In genomic region chr12:19155981-19156734, GRCh38 we compare ENCODE assay signal across 22 cellular contexts. TPM values are rescaled to one million over a fixed set of nuclear protein-coding genes. Genes with fewer than 3 reads are reported as not detected.
DNase-seq lines count a peak whose midpoint lies in the region; ATAC-seq and TF ChIP-seq lines count a peak whose summit lies in the region.
"Had no signal": no experiment of that assay in that cellular context is flagged by ENCODE, and none has a peak within 500 bp of the region (broad histone marks: within the 10 kb centered on the region; RNA-seq: fewer than 3 reads in every experiment).

No MANE protein-coding gene starts in this region.

- DNase-seq in dermis blood vessel endothelial cell, result peak; percentile 33
- no peak for DNase-seq in right atrium auricular region (ENCODE audit: low spot score)
- DNase-seq in neural progenitor cell (ENCODE audit: low spot score), result no peak
- no peak for DNase-seq in activated CD4-positive, alpha-beta T cell treated with anti-CD3 and anti-CD28 coated beads, Interleukin-2, amount 10 ng/mL, durations not matched to agents 7 days and 5 days
- no peak for DNase-seq in upper lobe of left lung
- DNase-seq: Calu3; CD8-positive, alpha-beta T cell; DMS53; EL; HFFc6; NCI-H1417 treated with DMSO at 0.1 percent for 48 hours; NCI-H187 treated with DMSO at 0.1 percent for 48 hours; NCI-H226; NCI-H524 treated with DMSO at 0.1 percent for 48 hours; PC-9; SJCRH30 had no signal

- H3K4me3 Mint-ChIP-seq in neural progenitor cell, result no peak overlapping the region
- no peak overlapping the region for H3K4me3 Mint-ChIP-seq in activated CD4-positive, alpha-beta T cell treated with anti-CD3 and anti-CD28 coated beads, Interleukin-2, amount 10 ng/mL, durations not matched to agents 7 days and 5 days
- H3K4me3 Mint-ChIP-seq: CD8-positive, alpha-beta T cell; HFFc6 had no signal

- H3K36me3 ChIP-seq in HEK293 (ENCODE audit: control insufficient read depth in 2 of 2, insufficient read depth in 1 of 2, low read length in 2 of 2), result peaks cover 0 to 4% of the 10 kb centered on the region in 2 experiments; a peak in 2 of 3 replicates
- H3K36me3 ChIP-seq in right atrium auricular region, result no peaks in the 10 kb centered on the region
- H3K36me3 ChIP-seq in neural progenitor cell, result peaks cover 9% of the 10 kb centered on the region
- H3K36me3 ChIP-seq in upper lobe of left lung, result no peaks in the 10 kb centered on the region
- H3K36me3 ChIP-seq: SJCRH30 had no signal

- no peak for TF ChIP-seq EP300 in upper lobe of left lung (IDR thresholded peaks at IDR 0.05)

- H3K36me3 Mint-ChIP-seq in neural progenitor cell, result peaks cover 39% of the 10 kb centered on the region
- no peaks in the 10 kb centered on the region for H3K36me3 Mint-ChIP-seq in activated CD4-positive, alpha-beta T cell treated with anti-CD3 and anti-CD28 coated beads, Interleukin-2, amount 10 ng/mL, durations not matched to agents 7 days and 5 days (ENCODE audit: low read depth)
- H3K36me3 Mint-ChIP-seq: CD8-positive, alpha-beta T cell had no signal

- no peak overlapping the region for H2AFZ ChIP-seq in neural progenitor cell (replicated peaks)
- H2AFZ ChIP-seq: PC-9 had no signal

- peaks cover 19% of the 10 kb centered on the region for H4K20me1 ChIP-seq in neural progenitor cell (ENCODE audit: low read depth)
- H4K20me1 ChIP-seq: BLaER1 treated with 17β-estradiol and CSF1 and Interleukin-3, amounts not matched to agents 10 nM and 100 nM had no signal

- H3K4me3 ChIP-seq in HEK293 (ENCODE audit: low read depth, low read length) (no peak overlapping the region), right atrium auricular region (no peak overlapping the region), neural progenitor cell (no peak overlapping the region), upper lobe of left lung (no peak overlapping the region)
- H3K4me3 ChIP-seq: BLaER1 treated with 17β-estradiol and CSF1 and Interleukin-3, amounts not matched to agents 10 nM and 100 nM; PC-9; SJCRH30 had no signal

- CTCF ChIA-PET in HEK293 (lab: Yijun Ruan, JAX), result interaction anchor here (0.6 kb wide), 1 partner anchor 742 kb away, joined by 3 read pairs; no protein-coding TSS in a partner anchor
- CTCF ChIA-PET in activated CD4-positive, alpha-beta T cell treated with anti-CD3 and anti-CD28 coated beads, Interleukin-2, amount 10 ng/mL, durations not matched to agents 7 days and 5 days (lab: Charles Lee), result no interaction called here

- 74 to 82% methylated on average over 5 of the region's 5 CpGs for WGBS in upper lobe of left lung, 2 donors

- peaks cover 6% of the 10 kb centered on the region for H3K9me3 Mint-ChIP-seq in neural progenitor cell
- no peaks in the 10 kb centered on the region for H3K9me3 Mint-ChIP-seq in activated CD4-positive, alpha-beta T cell treated with anti-CD3 and anti-CD28 coated beads, Interleukin-2, amount 10 ng/mL, durations not matched to agents 7 days and 5 days
- H3K9me3 Mint-ChIP-seq: CD8-positive, alpha-beta T cell had no signal

- POLR2A ChIA-PET in HEK293 (lab: Yijun Ruan, JAX), result interaction anchor here (0.7 kb wide), 1 partner anchor 33 kb away, joined by 3 read pairs; no protein-coding TSS in a partner anchor
- POLR2A ChIA-PET in activated CD4-positive, alpha-beta T cell treated with anti-CD3 and anti-CD28 coated beads, Interleukin-2, amount 10 ng/mL, durations not matched to agents 7 days and 5 days (lab: Charles Lee), result no interaction called here

- no peak overlapping the region for H3K9ac ChIP-seq in neural progenitor cell
- H3K9ac ChIP-seq: BLaER1 treated with 17β-estradiol and CSF1 and Interleukin-3, amounts not matched to agents 10 nM and 100 nM; KMS-11 had no signal

- ATAC-seq in HG03045 (IDR thresholded peaks at IDR 0.05; ENCODE audit: unreplicated experiment) (no peak), HG02840 (IDR thresholded peaks at IDR 0.05; ENCODE audit: low FRiP score, unreplicated experiment) (no peak), upper lobe of left lung (ENCODE audit: low FRiP score in 2 of 2) (no peak)
- ATAC-seq: CD8-positive, alpha-beta T cell had no signal

- H3K9me3 ChIP-seq in HEK293 (ENCODE audit: control insufficient read depth, insufficient read depth, low read depth, low read length) (no peaks in the 10 kb centered on the region), right atrium auricular region (no peaks in the 10 kb centered on the region), neural progenitor cell (ENCODE audit: low read depth) (no peaks in the 10 kb centered on the region), upper lobe of left lung (no peaks in the 10 kb centered on the region)
- H3K9me3 ChIP-seq: BLaER1 treated with 17β-estradiol and CSF1 and Interleukin-3, amounts not matched to agents 10 nM and 100 nM; SJCRH30 had no signal

- H3K4me1 ChIP-seq in HEK293 (ENCODE audit: control insufficient read depth, insufficient read depth, low read length), result peaks cover 19% of the 10 kb centered on the region; the same call in 1 of the 2 replicates
- H3K4me1 ChIP-seq in right atrium auricular region, result peaks cover 0 to 34% of the 10 kb centered on the region in 2 donors
- H3K4me1 ChIP-seq in neural progenitor cell, result peaks cover 14% of the 10 kb centered on the region
- peaks cover 0 to 5% (median 1%) of the 10 kb centered on the region in 4 donors for H3K4me1 ChIP-seq in upper lobe of left lung
- H3K4me1 ChIP-seq: BLaER1 treated with 17β-estradiol and CSF1 and Interleukin-3, amounts not matched to agents 10 nM and 100 nM had no signal

- H3F3A ChIP-seq in neural progenitor cell (ENCODE audit: low read depth), result no peaks in the 10 kb centered on the region

- no peak overlapping the region for H3K4me2 ChIP-seq in neural progenitor cell
- H3K4me2 ChIP-seq: BLaER1 treated with 17β-estradiol and CSF1 and Interleukin-3, amounts not matched to agents 10 nM and 100 nM; KMS-11; PC-9 had no signal

- peaks cover 2% of the 10 kb centered on the region for H3K27me3 Mint-ChIP-seq in neural progenitor cell (ENCODE audit: insufficient read depth, low read depth)
- no peaks in the 10 kb centered on the region for H3K27me3 Mint-ChIP-seq in activated CD4-positive, alpha-beta T cell treated with anti-CD3 and anti-CD28 coated beads, Interleukin-2, amount 10 ng/mL, durations not matched to agents 7 days and 5 days

- H3K79me2 ChIP-seq in neural progenitor cell (ENCODE audit: low read depth), result peaks cover 97% of the 10 kb centered on the region

- H3K27ac Mint-ChIP-seq in neural progenitor cell, result peak overlapping the region; percentile 48
- no peak overlapping the region for H3K27ac Mint-ChIP-seq in activated CD4-positive, alpha-beta T cell treated with anti-CD3 and anti-CD28 coated beads, Interleukin-2, amount 10 ng/mL, durations not matched to agents 7 days and 5 days
- H3K27ac Mint-ChIP-seq: CD8-positive, alpha-beta T cell; HFFc6 had no signal

- H3K27ac ChIP-seq in HEK293 (ENCODE audit: extremely low read depth, low read depth, low read length), result no peak overlapping the region
- H3K27ac ChIP-seq in right atrium auricular region, result peak overlapping the region; percentile 74 to 88
- no peak overlapping the region for H3K27ac ChIP-seq in neural progenitor cell
- no peak overlapping the region for H3K27ac ChIP-seq in upper lobe of left lung
- H3K27ac ChIP-seq: BLaER1 treated with 17β-estradiol and CSF1 and Interleukin-3, amounts not matched to agents 10 nM and 100 nM; KMS-11; PC-9; RWPE1; SJCRH30 had no signal

- no peaks in the 10 kb centered on the region for H3K27me3 ChIP-seq in right atrium auricular region
- H3K27me3 ChIP-seq in neural progenitor cell, result no peaks in the 10 kb centered on the region
- no peaks in the 10 kb centered on the region for H3K27me3 ChIP-seq in upper lobe of left lung
- H3K27me3 ChIP-seq: BLaER1 treated with 17β-estradiol and CSF1 and Interleukin-3, amounts not matched to agents 10 nM and 100 nM; SJCRH30 had no signal

- no peak for TF ChIP-seq POLR2A in upper lobe of left lung (IDR thresholded peaks at IDR 0.05)

- peaks cover 12% of the 10 kb centered on the region for H3K4me1 Mint-ChIP-seq in neural progenitor cell
- no peaks in the 10 kb centered on the region for H3K4me1 Mint-ChIP-seq in activated CD4-positive, alpha-beta T cell treated with anti-CD3 and anti-CD28 coated beads, Interleukin-2, amount 10 ng/mL, durations not matched to agents 7 days and 5 days

- TF ChIP-seq CTCF in HEK293 (tag by site-specific recombination; IDR thresholded peaks at IDR 0.05) (no peak), right atrium auricular region (IDR thresholded peaks at IDR 0.05) (no peak), neural progenitor cell (IDR thresholded peaks at IDR 0.05) (no peak), upper lobe of left lung (IDR thresholded peaks at IDR 0.05) (no peak)

TF ChIP-seq in HEK293, 187 proteins besides CTCF, POLR2A, EP300 and RAD21:
- TF ChIP-seq ZBTB20 (tag by site-specific recombination; IDR thresholded peaks at IDR 0.05), result no peak
- TF ChIP-seq PRDM6 (tag by site-specific recombination; IDR thresholded peaks at IDR 0.05), result peak; percentile 49

RNA-seq across cellular contexts. Expression of gene PLEKHA5, which starts 26.6 kb away (rescaled TPM):
- total RNA-seq in dermis blood vessel endothelial cell (12.8 and 13.8 TPM in 2 replicates), right atrium auricular region (10 to 100 TPM; 53.2 to 59.4 TPM), neural progenitor cell (ENCODE audit: low replicate concordance) (52.7 and 86.7 TPM in 2 replicates), upper lobe of left lung (10 to 100 TPM; 18.5 to 89.6 (median 25.9) TPM)
- total RNA-seq in activated CD4-positive, alpha-beta T cell treated with anti-CD3 and anti-CD28 coated beads, Interleukin-2, amount 10 ng/mL, durations not matched to agents 7 days and 5 days, result 1 to 10 TPM; 4.5 to 5.1 TPM

Comparison
In these comparisons a context has a peak if more than half of its experiments do, and no peak if none do; other contexts are left out.
1. H3K27ac ChIP-seq: peak in right atrium auricular region (2 of 2); none in HEK293 (single experiment), neural progenitor cell (single experiment) and upper lobe of left lung (0 of 4).